24 cellular contexts compared by ENCODE assay signal in genomic region chr4:151046609-151047008, GRCh38.
"Had no signal": no experiment of that assay in that cellular context is flagged by ENCODE, and none has a peak within 500 bp of the region (broad histone marks: within the 10 kb centered on the region; RNA-seq: fewer than 3 reads in every experiment).

No MANE protein-coding gene starts in this region.

- H3K4me3 Mint-ChIP-seq: mesothelial cell of epicardium; natural killer cell; stimulated activated naive B cell treated with anti-CD40 and anti-IgM and Interleukin-4, amounts not matched to agents 10 μg/mL and 1 μg/mL and 100 μg/mL, for 72 hours had no signal

- H3K4me3 ChIP-seq: left ventricle myocardium inferior, lung, pancreas, prostate gland, skin epidermis, stomach, testis, thyroid gland, transverse colon, upper lobe of left lung, vagina had no signal

- FAIRE-seq: pancreas had no signal

- H3K27me3 Mint-ChIP-seq: naive B cell had no signal

- H3K36me3 Mint-ChIP-seq: mesothelial cell of epicardium; naive B cell; natural killer cell; stimulated activated naive B cell treated with anti-CD40 and anti-IgM and Interleukin-4, amounts not matched to agents 10 μg/mL and 1 μg/mL and 100 μg/mL, for 72 hours had no signal

- H3K27me3 ChIP-seq: pancreas, stomach, testis, thyroid gland, transverse colon, upper lobe of left lung, vagina had no signal

- DNase-seq: left ventricle myocardium inferior; naive B cell; natural killer cell; nucleus accumbens; pancreas; posterior cingulate gyrus; retina; right cardiac atrium; stimulated activated CD4-positive, alpha-beta T cell treated with anti-CD3 and anti-CD28 coated beads, Interleukin-12 subunit alpha, Interleukin-12 subunit beta, amount 100 ng/mL, for 4 hours; stimulated activated CD4-positive, alpha-beta T cell treated with anti-CD3 and anti-CD28 coated beads, Interleukin-2, amount 100 ng/mL, for 24 hours; stimulated activated CD4-positive, alpha-beta T cell treated with anti-CD3 and anti-CD28 coated beads, Interleukin-4, amount 100 ng/mL, for 1 hour; stimulated activated naive B cell treated with anti-CD40 and anti-IgM and Interleukin-4, amounts not matched to agents 10 μg/mL and 1 μg/mL and 100 μg/mL, for 72 hours; stimulated activated naive CD8-positive, alpha-beta T cell treated with anti-CD3 and anti-CD28 coated beads, Interleukin-15, Interleukin-2, amounts not matched to agents 100 U/mL and 50 U/mL, for 24 hours; stomach; testis; thyroid gland; transverse colon had no signal

- H3K27ac Mint-ChIP-seq: mesothelial cell of epicardium; natural killer cell; stimulated activated naive B cell treated with anti-CD40 and anti-IgM and Interleukin-4, amounts not matched to agents 10 μg/mL and 1 μg/mL and 100 μg/mL, for 72 hours had no signal

- ATAC-seq: natural killer cell; right cardiac atrium; sciatic nerve; stimulated activated naive CD8-positive, alpha-beta T cell treated with anti-CD3 and anti-CD28 coated beads, Interleukin-15, Interleukin-2, amounts not matched to agents 100 U/mL and 50 U/mL, for 24 hours had no signal

- H3K27ac ChIP-seq: left ventricle myocardium inferior, pancreas, prostate gland, skin epidermis, stomach, testis, thyroid gland, transverse colon, upper lobe of left lung, vagina had no signal

- H3K9me3 Mint-ChIP-seq: mesothelial cell of epicardium; natural killer cell; stimulated activated naive B cell treated with anti-CD40 and anti-IgM and Interleukin-4, amounts not matched to agents 10 μg/mL and 1 μg/mL and 100 μg/mL, for 72 hours had no signal

- H3K9me3 ChIP-seq: left ventricle myocardium inferior, pancreas, prostate gland, stomach, testis, thyroid gland, transverse colon, upper lobe of left lung, vagina had no signal

- H3K4me1 ChIP-seq: left ventricle myocardium inferior, pancreas, prostate gland, stomach, testis, thyroid gland, transverse colon, upper lobe of left lung, vagina had no signal

- H3K36me3 ChIP-seq: left ventricle myocardium inferior, pancreas, prostate gland, stomach, thyroid gland, transverse colon, upper lobe of left lung, vagina had no signal

- H3K4me1 Mint-ChIP-seq: mesothelial cell of epicardium; naive B cell; natural killer cell; stimulated activated naive B cell treated with anti-CD40 and anti-IgM and Interleukin-4, amounts not matched to agents 10 μg/mL and 1 μg/mL and 100 μg/mL, for 72 hours had no signal
